2 cellular contexts compared by ENCODE assay signal in the genomic region with DNA sequence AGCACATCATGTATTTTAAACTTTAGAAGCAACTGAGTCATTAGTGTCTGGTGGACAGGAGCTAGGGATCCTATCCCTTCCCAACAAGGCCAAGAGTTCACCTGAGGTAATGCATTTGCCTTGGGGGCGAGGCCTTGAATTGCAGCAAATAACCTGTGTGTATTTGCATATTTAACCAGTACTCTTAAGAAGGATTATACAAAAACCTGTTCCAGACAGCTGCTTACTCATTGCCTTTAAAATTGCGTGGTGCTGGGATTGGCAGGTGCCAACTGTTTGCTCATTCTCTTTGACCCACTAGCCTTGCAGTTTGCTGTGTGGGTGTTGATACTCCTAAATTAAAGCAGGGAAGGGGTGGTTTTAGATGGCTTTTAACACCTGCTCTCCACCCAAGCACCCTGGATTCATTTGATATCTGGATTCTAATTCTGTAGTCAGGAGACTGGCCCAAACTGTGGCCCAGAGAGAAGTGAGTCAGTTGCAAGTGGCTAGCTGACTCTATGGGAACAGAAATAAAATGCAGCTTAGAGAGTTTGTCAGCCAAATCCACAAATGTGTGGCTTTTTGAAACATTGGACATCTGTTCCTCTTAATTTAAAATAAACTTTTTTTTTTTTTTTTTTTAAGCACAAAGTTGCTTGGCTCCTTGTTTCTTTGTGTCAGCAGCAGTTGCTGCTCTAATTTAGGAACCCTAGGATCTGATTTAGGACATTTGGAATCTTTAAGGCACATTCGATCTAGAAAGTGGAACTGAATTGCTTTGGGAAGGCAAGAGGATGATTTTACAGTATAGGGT.
TF ChIP-seq lines count a peak whose summit lies in the region.

No MANE protein-coding gene starts in this region.

TF ChIP-seq in A549, 52 proteins besides CTCF, POLR2A, EP300 and RAD21 (continued from another document and continues in another):
- TF ChIP-seq FOSB (CRISPR knock-in tag; IDR thresholded peaks at IDR 0.05) (peak; percentile 93), MYC (IDR thresholded peaks at IDR 0.05; ENCODE audit: borderline replicate concordance, low read length) (no peak), POLR2AphosphoS2 (conservative IDR thresholded peaks at IDR 0.05; ENCODE audit: low read length) (peak; percentile 94), MAZ (IDR thresholded peaks at IDR 0.05; ENCODE audit: borderline replicate concordance, low read depth, low read length) (peak; percentile 31; the same call in 1 of the 2 replicates), RARB (CRISPR knock-in tag; IDR thresholded peaks at IDR 0.05) (peak; percentile 89), HES2 (IDR thresholded peaks at IDR 0.05) (no peak), HOXB5 (CRISPR knock-in tag; IDR thresholded peaks at IDR 0.05) (peak; percentile 81), JUNB (IDR thresholded peaks at IDR 0.05) (peak; percentile 73), CHD2 (IDR thresholded peaks at IDR 0.05; ENCODE audit: low read length, partially characterized antibody) (peak; percentile 10), ZNF302 (CRISPR knock-in tag; IDR thresholded peaks at IDR 0.05) (peak; percentile 87), CEBPB (IDR thresholded peaks at IDR 0.05) (peak; percentile 82 to 88), NFE2L2 (conservative IDR thresholded peaks at IDR 0.05; ENCODE audit: low read length) (0 out of 2 replicates have a peak, but pooled peaks have one; percentile 35), HOXA7 (CRISPR knock-in tag; IDR thresholded peaks at IDR 0.05) (no peak; the same call in 1 of the 2 replicates), BCL3 (IDR thresholded peaks at IDR 0.05) (peak; percentile 81), EHMT2 (IDR thresholded peaks at IDR 0.05; ENCODE audit: low read depth) (no peak), TP53 (CRISPR knock-in tag; IDR thresholded peaks at IDR 0.05) (peak; percentile 99), RFX5 (IDR thresholded peaks at IDR 0.05) (peak; percentile 72; the same call in 1 of the 2 replicates), HEYL (CRISPR knock-in tag; IDR thresholded peaks at IDR 0.05) (no peak), EHF (CRISPR knock-in tag; IDR thresholded peaks at IDR 0.05) (peak; percentile 82; the same call in 1 of the 2 replicates), FOXS1 (CRISPR knock-in tag; IDR thresholded peaks at IDR 0.05) (peak; percentile 49; the same call in 1 of the 2 replicates), TFCP2L1 (CRISPR knock-in tag; IDR thresholded peaks at IDR 0.05) (peak; percentile 95), SMC3 (IDR thresholded peaks at IDR 0.05) (no peak), GATA3 (IDR thresholded peaks at IDR 0.05; ENCODE audit: borderline replicate concordance) (peak; percentile 97), KDM5A (IDR thresholded peaks at IDR 0.05) (no peak), HOXB13 (CRISPR knock-in tag; IDR thresholded peaks at IDR 0.05; ENCODE audit: low read depth) (peak; percentile 67), FOSL2 (IDR thresholded peaks at IDR 0.05) (peak; percentile 68; the same call in 1 of the 2 replicates), FOSL2 (CRISPR knock-in tag; IDR thresholded peaks at IDR 0.05) (peak; percentile 92), CBX2 (IDR thresholded peaks at IDR 0.05; ENCODE audit: borderline replicate concordance, low read depth) (no peak), NPAS2 (CRISPR knock-in tag; IDR thresholded peaks at IDR 0.05; ENCODE audit: borderline replicate concordance) (no peak), BHLHE40 (IDR thresholded peaks at IDR 0.05; ENCODE audit: low read depth, low read length) (peak; percentile 29; the same call in 1 of the 2 replicates)
- TF ChIP-seq, protein P1, sequence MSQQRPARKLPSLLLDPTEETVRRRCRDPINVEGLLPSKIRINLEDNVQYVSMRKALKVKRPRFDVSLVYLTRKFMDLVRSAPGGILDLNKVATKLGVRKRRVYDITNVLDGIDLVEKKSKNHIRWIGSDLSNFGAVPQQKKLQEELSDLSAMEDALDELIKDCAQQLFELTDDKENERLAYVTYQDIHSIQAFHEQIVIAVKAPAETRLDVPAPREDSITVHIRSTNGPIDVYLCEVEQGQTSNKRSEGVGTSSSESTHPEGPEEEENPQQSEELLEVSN (IDR thresholded peaks at IDR 0.05; ENCODE audit: borderline replicate concordance, low read depth): peak; percentile 48
- TF ChIP-seq, protein P2, sequence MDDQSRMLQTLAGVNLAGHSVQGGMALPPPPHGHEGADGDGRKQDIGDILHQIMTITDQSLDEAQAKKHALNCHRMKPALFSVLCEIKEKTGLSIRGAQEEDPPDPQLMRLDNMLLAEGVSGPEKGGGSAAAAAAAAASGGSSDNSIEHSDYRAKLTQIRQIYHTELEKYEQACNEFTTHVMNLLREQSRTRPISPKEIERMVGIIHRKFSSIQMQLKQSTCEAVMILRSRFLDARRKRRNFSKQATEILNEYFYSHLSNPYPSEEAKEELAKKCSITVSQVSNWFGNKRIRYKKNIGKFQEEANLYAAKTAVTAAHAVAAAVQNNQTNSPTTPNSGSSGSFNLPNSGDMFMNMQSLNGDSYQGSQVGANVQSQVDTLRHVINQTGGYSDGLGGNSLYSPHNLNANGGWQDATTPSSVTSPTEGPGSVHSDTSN (IDR thresholded peaks at IDR 0.05): peak; percentile 88
- TF ChIP-seq, protein P3, sequence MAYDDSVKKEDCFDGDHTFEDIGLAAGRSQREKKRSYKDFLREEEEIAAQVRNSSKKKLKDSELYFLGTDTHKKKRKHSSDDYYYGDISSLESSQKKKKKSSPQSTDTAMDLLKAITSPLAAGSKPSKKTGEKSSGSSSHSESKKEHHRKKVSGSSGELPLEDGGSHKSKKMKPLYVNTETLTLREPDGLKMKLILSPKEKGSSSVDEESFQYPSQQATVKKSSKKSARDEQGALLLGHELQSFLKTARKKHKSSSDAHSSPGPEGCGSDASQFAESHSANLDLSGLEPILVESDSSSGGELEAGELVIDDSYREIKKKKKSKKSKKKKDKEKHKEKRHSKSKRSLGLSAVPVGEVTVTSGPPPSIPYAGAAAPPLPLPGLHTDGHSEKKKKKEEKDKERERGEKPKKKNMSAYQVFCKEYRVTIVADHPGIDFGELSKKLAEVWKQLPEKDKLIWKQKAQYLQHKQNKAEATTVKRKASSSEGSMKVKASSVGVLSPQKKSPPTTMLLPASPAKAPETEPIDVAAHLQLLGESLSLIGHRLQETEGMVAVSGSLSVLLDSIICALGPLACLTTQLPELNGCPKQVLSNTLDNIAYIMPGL (CRISPR knock-in tag; IDR thresholded peaks at IDR 0.05; ENCODE audit: borderline replicate concordance): peak; percentile 90
- TF ChIP-seq, protein P4, sequence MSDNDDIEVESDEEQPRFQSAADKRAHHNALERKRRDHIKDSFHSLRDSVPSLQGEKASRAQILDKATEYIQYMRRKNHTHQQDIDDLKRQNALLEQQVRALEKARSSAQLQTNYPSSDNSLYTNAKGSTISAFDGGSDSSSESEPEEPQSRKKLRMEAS (IDR thresholded peaks at IDR 0.05): peak; percentile 90

TF ChIP-seq in GM23338, 12 proteins besides CTCF, POLR2A, EP300 and RAD21:
- TF ChIP-seq REST (IDR thresholded peaks at IDR 0.05; ENCODE audit: unreplicated experiment) (no peak), CREB1 (CRISPR knock-in tag; IDR thresholded peaks at IDR 0.05; ENCODE audit: low read depth) (no peak), NANOG (IDR thresholded peaks at IDR 0.05; ENCODE audit: borderline replicate concordance) (no peak), EZH2 (IDR thresholded peaks at IDR 0.05; ENCODE audit: low read depth, unreplicated experiment) (no peak), EZH2phosphoT487 (IDR thresholded peaks at IDR 0.05; ENCODE audit: unreplicated experiment) (no peak), STAT1 (IDR thresholded peaks at IDR 0.05; ENCODE audit: unreplicated experiment) (no peak), ZNF114 (CRISPR knock-in tag; IDR thresholded peaks at IDR 0.05) (no peak), ZNF331 (CRISPR knock-in tag; IDR thresholded peaks at IDR 0.05; ENCODE audit: low read depth) (no peak), POLR2AphosphoS5 (IDR thresholded peaks at IDR 0.05; ENCODE audit: low read depth) (no peak), JUNB (IDR thresholded peaks at IDR 0.05; ENCODE audit: unreplicated experiment) (no peak)
- TF ChIP-seq, protein P5, sequence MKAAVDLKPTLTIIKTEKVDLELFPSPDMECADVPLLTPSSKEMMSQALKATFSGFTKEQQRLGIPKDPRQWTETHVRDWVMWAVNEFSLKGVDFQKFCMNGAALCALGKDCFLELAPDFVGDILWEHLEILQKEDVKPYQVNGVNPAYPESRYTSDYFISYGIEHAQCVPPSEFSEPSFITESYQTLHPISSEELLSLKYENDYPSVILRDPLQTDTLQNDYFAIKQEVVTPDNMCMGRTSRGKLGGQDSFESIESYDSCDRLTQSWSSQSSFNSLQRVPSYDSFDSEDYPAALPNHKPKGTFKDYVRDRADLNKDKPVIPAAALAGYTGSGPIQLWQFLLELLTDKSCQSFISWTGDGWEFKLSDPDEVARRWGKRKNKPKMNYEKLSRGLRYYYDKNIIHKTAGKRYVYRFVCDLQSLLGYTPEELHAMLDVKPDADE (IDR thresholded peaks at IDR 0.05): no peak
- TF ChIP-seq, protein P6, sequence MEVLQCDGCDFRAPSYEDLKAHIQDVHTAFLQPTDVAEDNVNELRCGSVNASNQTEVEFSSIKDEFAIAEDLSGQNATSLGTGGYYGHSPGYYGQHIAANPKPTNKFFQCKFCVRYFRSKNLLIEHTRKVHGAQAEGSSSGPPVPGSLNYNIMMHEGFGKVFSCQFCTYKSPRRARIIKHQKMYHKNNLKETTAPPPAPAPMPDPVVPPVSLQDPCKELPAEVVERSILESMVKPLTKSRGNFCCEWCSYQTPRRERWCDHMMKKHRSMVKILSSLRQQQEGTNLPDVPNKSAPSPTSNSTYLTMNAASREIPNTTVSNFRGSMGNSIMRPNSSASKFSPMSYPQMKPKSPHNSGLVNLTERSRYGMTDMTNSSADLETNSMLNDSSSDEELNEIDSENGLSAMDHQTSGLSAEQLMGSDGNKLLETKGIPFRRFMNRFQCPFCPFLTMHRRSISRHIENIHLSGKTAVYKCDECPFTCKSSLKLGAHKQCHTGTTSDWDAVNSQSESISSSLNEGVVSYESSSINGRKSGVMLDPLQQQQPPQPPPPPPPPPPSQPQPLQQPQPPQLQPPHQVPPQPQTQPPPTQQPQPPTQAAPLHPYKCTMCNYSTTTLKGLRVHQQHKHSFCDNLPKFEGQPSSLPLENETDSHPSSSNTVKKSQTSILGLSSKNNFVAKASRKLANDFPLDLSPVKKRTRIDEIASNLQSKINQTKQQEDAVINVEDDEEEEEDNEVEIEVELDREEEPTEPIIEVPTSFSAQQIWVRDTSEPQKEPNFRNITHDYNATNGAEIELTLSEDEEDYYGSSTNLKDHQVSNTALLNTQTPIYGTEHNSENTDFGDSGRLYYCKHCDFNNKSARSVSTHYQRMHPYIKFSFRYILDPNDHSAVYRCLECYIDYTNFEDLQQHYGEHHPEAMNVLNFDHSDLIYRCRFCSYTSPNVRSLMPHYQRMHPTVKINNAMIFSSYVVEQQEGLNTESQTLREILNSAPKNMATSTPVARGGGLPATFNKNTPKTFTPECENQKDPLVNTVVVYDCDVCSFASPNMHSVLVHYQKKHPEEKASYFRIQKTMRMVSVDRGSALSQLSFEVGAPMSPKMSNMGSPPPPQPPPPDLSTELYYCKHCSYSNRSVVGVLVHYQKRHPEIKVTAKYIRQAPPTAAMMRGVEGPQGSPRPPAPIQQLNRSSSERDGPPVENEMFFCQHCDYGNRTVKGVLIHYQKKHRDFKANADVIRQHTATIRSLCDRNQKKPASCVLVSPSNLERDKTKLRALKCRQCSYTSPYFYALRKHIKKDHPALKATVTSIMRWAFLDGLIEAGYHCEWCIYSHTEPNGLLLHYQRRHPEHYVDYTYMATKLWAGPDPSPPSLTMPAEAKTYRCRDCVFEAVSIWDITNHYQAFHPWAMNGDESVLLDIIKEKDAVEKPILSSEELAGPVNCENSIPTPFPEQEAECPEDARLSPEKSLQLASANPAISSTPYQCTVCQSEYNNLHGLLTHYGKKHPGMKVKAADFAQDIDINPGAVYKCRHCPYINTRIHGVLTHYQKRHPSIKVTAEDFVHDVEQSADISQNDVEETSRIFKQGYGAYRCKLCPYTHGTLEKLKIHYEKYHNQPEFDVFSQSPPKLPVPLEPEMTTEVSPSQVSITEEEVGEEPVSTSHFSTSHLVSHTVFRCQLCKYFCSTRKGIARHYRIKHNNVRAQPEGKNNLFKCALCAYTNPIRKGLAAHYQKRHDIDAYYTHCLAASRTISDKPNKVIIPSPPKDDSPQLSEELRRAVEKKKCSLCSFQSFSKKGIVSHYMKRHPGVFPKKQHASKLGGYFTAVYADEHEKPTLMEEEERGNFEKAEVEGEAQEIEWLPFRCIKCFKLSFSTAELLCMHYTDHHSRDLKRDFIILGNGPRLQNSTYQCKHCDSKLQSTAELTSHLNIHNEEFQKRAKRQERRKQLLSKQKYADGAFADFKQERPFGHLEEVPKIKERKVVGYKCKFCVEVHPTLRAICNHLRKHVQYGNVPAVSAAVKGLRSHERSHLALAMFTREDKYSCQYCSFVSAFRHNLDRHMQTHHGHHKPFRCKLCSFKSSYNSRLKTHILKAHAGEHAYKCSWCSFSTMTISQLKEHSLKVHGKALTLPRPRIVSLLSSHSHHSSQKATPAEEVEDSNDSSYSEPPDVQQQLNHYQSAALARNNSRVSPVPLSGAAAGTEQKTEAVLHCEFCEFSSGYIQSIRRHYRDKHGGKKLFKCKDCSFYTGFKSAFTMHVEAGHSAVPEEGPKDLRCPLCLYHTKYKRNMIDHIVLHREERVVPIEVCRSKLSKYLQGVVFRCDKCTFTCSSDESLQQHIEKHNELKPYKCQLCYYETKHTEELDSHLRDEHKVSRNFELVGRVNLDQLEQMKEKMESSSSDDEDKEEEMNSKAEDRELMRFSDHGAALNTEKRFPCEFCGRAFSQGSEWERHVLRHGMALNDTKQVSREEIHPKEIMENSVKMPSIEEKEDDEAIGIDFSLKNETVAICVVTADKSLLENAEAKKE (CRISPR knock-in tag; IDR thresholded peaks at IDR 0.05): no peak
